In the genomic region with DNA sequence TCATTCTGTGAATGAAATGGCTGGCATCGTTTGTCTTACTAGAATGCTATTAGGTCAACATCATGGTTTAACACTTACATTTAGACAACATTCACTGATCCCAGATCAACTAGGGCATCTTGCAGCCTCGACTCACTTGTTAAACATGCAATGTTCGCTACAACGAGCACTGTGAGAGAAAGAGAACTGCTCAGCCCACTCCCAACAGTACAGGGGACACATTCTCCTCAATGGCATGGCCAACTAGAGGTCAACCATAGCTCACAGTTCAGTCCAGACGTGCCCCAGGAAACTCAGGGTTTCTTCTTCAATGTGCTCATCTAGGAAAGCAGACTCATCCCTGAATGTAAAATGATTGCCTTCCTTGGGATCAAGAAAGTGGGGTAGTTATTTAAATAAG, we compare ENCODE assay signal across 15 cellular contexts. TPM values are rescaled to one million over a fixed set of nuclear protein-coding genes. Genes with fewer than 3 reads are reported as not detected.
A peak's percentile ranks its signal among the peaks of the same experiment; 100 is the strongest.
DNase-seq lines count a peak whose midpoint lies in the region; ATAC-seq and TF ChIP-seq lines count a peak whose summit lies in the region.
"Had no signal": no experiment of that assay in that cellular context is flagged by ENCODE, and none has a peak within 500 bp of the region (broad histone marks: within the 10 kb centered on the region; RNA-seq: fewer than 3 reads in every experiment).

No MANE protein-coding gene starts in this region.

- H3K9ac ChIP-seq in BLaER1 (no peak overlapping the region), colonic mucosa (ENCODE audit: low read depth in 2 of 2, low read length in 2 of 2) (peak overlapping the region in 1 of 2 donors; percentile 31)

- POLR2A ChIA-PET in activated CD8-positive, alpha-beta T cell treated with anti-CD3 and anti-CD28 coated beads for 36 hours (lab: Charles Lee) = interaction anchor here (0.6 to 12.4 kb wide), 12 partner anchors 9 to 108 kb away, joined by 3 to 179 read pairs (median 4); no protein-coding TSS in a partner anchor

- peaks cover 51% of the 10 kb centered on the region for H3K4me1 Mint-ChIP-seq in activated CD8-positive, alpha-beta T cell treated with anti-CD3 and anti-CD28 coated beads for 36 hours (ENCODE audit: low read depth)

- intact Hi-C loops in activated CD8-positive, alpha-beta T cell treated with anti-CD3 and anti-CD28 coated beads for 36 hours (cut with micrococcal nuclease) = loop anchor here (10.0 kb wide), 1 partner anchor 97 kb away; no protein-coding TSS in a partner anchor
- intact Hi-C loops in colonic mucosa (cut with DNase I) = no loop called here

- no peaks in the 10 kb centered on the region for H3K27me3 Mint-ChIP-seq in activated CD8-positive, alpha-beta T cell treated with anti-CD3 and anti-CD28 coated beads for 36 hours

- H3K4me3 ChIP-seq in BLaER1 (no peak overlapping the region), GM08714 (ENCODE audit: low read length) (peak overlapping the region; percentile 40; the same call in 1 of the 2 replicates), muscle layer of duodenum (ENCODE audit: low read depth in 1 of 2, low read length in 2 of 2) (no peak overlapping the region), colonic mucosa (no peak overlapping the region)

- H3K27ac ChIP-seq in BLaER1 (peak overlapping the region; percentile 96), muscle layer of duodenum (ENCODE audit: low read length) (peak overlapping the region; percentile 41), colonic mucosa (no peak overlapping the region)
- H3K27ac ChIP-seq: brain microvascular endothelial cell, C4-2B had no signal

- H3K27me3 ChIP-seq in BLaER1 (no peaks in the 10 kb centered on the region), muscle layer of duodenum (ENCODE audit: low read depth, low read length) (no peaks in the 10 kb centered on the region), colonic mucosa (no peaks in the 10 kb centered on the region)
- H3K27me3 ChIP-seq: brain microvascular endothelial cell, heart left ventricle had no signal

- peaks cover 68% of the 10 kb centered on the region for H3K4me1 ChIP-seq in BLaER1
- peaks cover 6 to 13% of the 10 kb centered on the region in 2 donors for H3K4me1 ChIP-seq in muscle layer of duodenum (ENCODE audit: control insufficient read depth in 1 of 2, insufficient read depth in 2 of 2, low read length in 2 of 2)
- H3K4me1 ChIP-seq in colonic mucosa = no peaks in the 10 kb centered on the region

- DNase-seq in activated CD8-positive, alpha-beta T cell treated with anti-CD3 and anti-CD28 coated beads for 36 hours = no peak
- DNase-seq in 8988T (no peak), colonic mucosa (no peak), mesenteric fat pad (ENCODE audit: low spot score) (no peak), C1 segment of cervical spinal cord (lab: John Stamatoyannopoulos, UW) (no peak)
- DNase-seq: brain microvascular endothelial cell, heart left ventricle, KG1, left ventricle myocardium superior, NCI-H1930, occipital lobe had no signal

- no peak for TF ChIP-seq CTCF in activated CD8-positive, alpha-beta T cell treated with anti-CD3 and anti-CD28 coated beads for 36 hours (IDR thresholded peaks at IDR 0.05)
- TF ChIP-seq CTCF in colonic mucosa (IDR thresholded peaks at IDR 0.05) = no peak

- H3K9me3 ChIP-seq in BLaER1 = no peaks in the 10 kb centered on the region
- H3K9me3 ChIP-seq in muscle layer of duodenum (ENCODE audit: control insufficient read depth in 1 of 2, low read length in 2 of 2) = no peaks in the 10 kb centered on the region
- H3K9me3 ChIP-seq in colonic mucosa = no peaks in the 10 kb centered on the region
- H3K9me3 ChIP-seq: heart left ventricle had no signal

- H3K27ac Mint-ChIP-seq in activated CD8-positive, alpha-beta T cell treated with anti-CD3 and anti-CD28 coated beads for 36 hours = peak overlapping the region; percentile 99

- peaks cover 27% of the 10 kb centered on the region; the same call in 1 of the 2 replicates for H4K20me1 ChIP-seq in BLaER1

- no peak for ATAC-seq in activated CD8-positive, alpha-beta T cell treated with anti-CD3 and anti-CD28 coated beads for 36 hours
- ATAC-seq: heart left ventricle, left ventricle myocardium superior had no signal

- H3K4me2 ChIP-seq in BLaER1 = peak overlapping the region; percentile 81

- H3K4me3 Mint-ChIP-seq in activated CD8-positive, alpha-beta T cell treated with anti-CD3 and anti-CD28 coated beads for 36 hours = peak overlapping the region; percentile 70

- peaks cover 47% of the 10 kb centered on the region for H3K36me3 ChIP-seq in BLaER1
- no peaks in the 10 kb centered on the region for H3K36me3 ChIP-seq in muscle layer of duodenum (ENCODE audit: control insufficient read depth in 1 of 2, insufficient read depth in 2 of 2, low read length in 2 of 2)
- H3K36me3 ChIP-seq in colonic mucosa = no peaks in the 10 kb centered on the region
- H3K36me3 ChIP-seq: brain microvascular endothelial cell had no signal

- H3K36me3 Mint-ChIP-seq in activated CD8-positive, alpha-beta T cell treated with anti-CD3 and anti-CD28 coated beads for 36 hours (ENCODE audit: low read depth) = peaks cover 83% of the 10 kb centered on the region

- no peaks in the 10 kb centered on the region for H3K9me3 Mint-ChIP-seq in activated CD8-positive, alpha-beta T cell treated with anti-CD3 and anti-CD28 coated beads for 36 hours

- CTCF ChIA-PET in activated CD8-positive, alpha-beta T cell treated with anti-CD3 and anti-CD28 coated beads for 36 hours (lab: Charles Lee) = interaction anchor here (0.6 to 6.2 kb wide), 9 partner anchors 10 to 166 kb away, joined by 3 to 37 read pairs (median 4); no protein-coding TSS in a partner anchor

RNA-seq across cellular contexts. Expression of gene WIPF1, which starts 5.9 kb away (rescaled TPM):
- 100 to 1,000 TPM; 361 to 365 TPM for total RNA-seq in activated CD8-positive, alpha-beta T cell treated with anti-CD3 and anti-CD28 coated beads for 36 hours
- total RNA-seq in colonic mucosa (10 to 100 TPM in 1 of 2 donors, 1 to 10 TPM in 1; 6.7 to 21.4 TPM), mesenteric fat pad (84.0 TPM)
